In the genomic region with DNA sequence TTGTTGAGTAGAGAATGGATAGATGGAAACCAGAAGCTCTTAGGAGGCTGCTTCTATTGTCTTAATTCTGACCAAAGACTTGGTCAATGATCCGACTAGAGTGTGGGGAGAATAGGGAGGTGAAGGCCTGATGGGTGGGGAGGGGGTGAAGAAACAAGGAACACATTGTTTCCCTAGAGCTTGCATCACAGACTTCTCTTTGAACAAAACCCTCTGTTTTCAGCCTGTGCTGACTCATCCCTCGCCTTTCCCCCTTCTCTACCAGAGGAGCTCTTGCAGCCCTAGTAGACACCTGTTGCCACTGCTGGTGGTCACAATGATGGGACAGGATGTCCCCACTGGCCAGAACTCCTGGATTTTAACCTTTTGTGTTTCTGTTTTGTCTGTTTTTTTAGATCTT, we compare ENCODE assay signal across 18 cellular contexts. TPM values are rescaled to one million over a fixed set of nuclear protein-coding genes. Genes with fewer than 3 reads are reported as not detected.
DNase-seq lines count a peak whose midpoint lies in the region; ATAC-seq and TF ChIP-seq lines count a peak whose summit lies in the region.
"Had no signal": no experiment of that assay in that cellular context is flagged by ENCODE, and none has a peak within 500 bp of the region (broad histone marks: within the 10 kb centered on the region; RNA-seq: fewer than 3 reads in every experiment).

No MANE protein-coding gene starts in this region.

- DNase-seq in GM10266 (ENCODE audit: extremely low spot score), result peak; percentile 6
- DNase-seq in NCI-H460 (ENCODE audit: extremely low read depth, low read depth), result peak; percentile 26
- peak in 52 of 56 donors; percentile 3 to 81 (median 56) for DNase-seq in nucleus accumbens (lab: John Stamatoyannopoulos, UW)
- no peak for DNase-seq in DMS 273 (lab: John Stamatoyannopoulos, UW; ENCODE audit: unreplicated experiment)
- DNase-seq: activated CD4-positive, alpha-beta memory T cell treated with anti-CD3 and anti-CD28 coated beads, Interleukin-2, amount 10 ng/mL, durations not matched to agents 7 days and 5 days; central memory CD4-positive, alpha-beta T cell; GDM1; mucosa of descending colon; psoas muscle; stimulated activated CD4-positive, alpha-beta T cell treated with anti-CD3 and anti-CD28 coated beads, Interleukin-2, amount 100 ng/mL, for 48 hours; stimulated activated naive CD4-positive, alpha-beta T cell treated with Interleukin-2 at 50 U/mL for 16 hours; T-helper 9 cell had no signal

- no peaks in the 10 kb centered on the region for H3K36me3 Mint-ChIP-seq in stimulated activated memory B cell treated with anti-CD40 and anti-IgM and Interleukin-4, amounts not matched to agents 10 μg/mL and 1 μg/mL and 100 μg/mL, for 72 hours

- no peak for ATAC-seq in GM19023 (IDR thresholded peaks at IDR 0.05; ENCODE audit: unreplicated experiment)
- ATAC-seq in GM21717 (IDR thresholded peaks at IDR 0.05; ENCODE audit: unreplicated experiment), result no peak
- ATAC-seq in stimulated activated memory B cell treated with anti-CD40 and anti-IgM and Interleukin-4, amounts not matched to agents 10 μg/mL and 1 μg/mL and 100 μg/mL, for 72 hours, result no peak
- ATAC-seq: mucosa of descending colon, psoas muscle had no signal

- no peak overlapping the region for H3K4me3 Mint-ChIP-seq in stimulated activated memory B cell treated with anti-CD40 and anti-IgM and Interleukin-4, amounts not matched to agents 10 μg/mL and 1 μg/mL and 100 μg/mL, for 72 hours
- H3K4me3 Mint-ChIP-seq: activated CD4-positive, alpha-beta memory T cell treated with anti-CD3 and anti-CD28 coated beads, Interleukin-2, amount 10 ng/mL, durations not matched to agents 7 days and 5 days had no signal

- H3K9me3 Mint-ChIP-seq in stimulated activated memory B cell treated with anti-CD40 and anti-IgM and Interleukin-4, amounts not matched to agents 10 μg/mL and 1 μg/mL and 100 μg/mL, for 72 hours, result no peaks in the 10 kb centered on the region
- H3K9me3 Mint-ChIP-seq: activated CD4-positive, alpha-beta memory T cell treated with anti-CD3 and anti-CD28 coated beads, Interleukin-2, amount 10 ng/mL, durations not matched to agents 7 days and 5 days had no signal

- H3K4me1 Mint-ChIP-seq in stimulated activated memory B cell treated with anti-CD40 and anti-IgM and Interleukin-4, amounts not matched to agents 10 μg/mL and 1 μg/mL and 100 μg/mL, for 72 hours, result no peaks in the 10 kb centered on the region
- H3K4me1 Mint-ChIP-seq: activated CD4-positive, alpha-beta memory T cell treated with anti-CD3 and anti-CD28 coated beads, Interleukin-2, amount 10 ng/mL, durations not matched to agents 7 days and 5 days had no signal

- peak overlapping the region; percentile 87 for H3K27ac ChIP-seq in cingulate gyrus (ENCODE audit: low read depth, low read length)
- H3K27ac ChIP-seq: BLaER1, epithelial cell of prostate, psoas muscle had no signal

- no peak overlapping the region for H3K27ac Mint-ChIP-seq in stimulated activated memory B cell treated with anti-CD40 and anti-IgM and Interleukin-4, amounts not matched to agents 10 μg/mL and 1 μg/mL and 100 μg/mL, for 72 hours
- H3K27ac Mint-ChIP-seq: activated CD4-positive, alpha-beta memory T cell treated with anti-CD3 and anti-CD28 coated beads, Interleukin-2, amount 10 ng/mL, durations not matched to agents 7 days and 5 days had no signal

- peaks cover 38% of the 10 kb centered on the region for H3K27me3 Mint-ChIP-seq in stimulated activated memory B cell treated with anti-CD40 and anti-IgM and Interleukin-4, amounts not matched to agents 10 μg/mL and 1 μg/mL and 100 μg/mL, for 72 hours

- TF ChIP-seq CTCF in GM10266 (IDR thresholded peaks at IDR 0.05; ENCODE audit: control insufficient read depth, insufficient read depth, low read depth, missing control alignments), result no peak

RNA-seq across cellular contexts. Expression of a gene that starts 46.8 kb away (rescaled TPM):
- not detected in 2 replicates for total RNA-seq in NCI-H460 (2014; rRNA removed; shearing (Covaris generic))
- not detected in 2 replicates for polyA plus RNA-seq in NCI-H460 (2014; cell fraction: nucleus; rRNA removed)
- total RNA-seq: activated CD4-positive, alpha-beta memory T cell treated with anti-CD3 and anti-CD28 coated beads, Interleukin-2, amount 10 ng/mL, durations not matched to agents 7 days and 5 days; mucosa of descending colon; psoas muscle had no signal
- polyA plus RNA-seq: psoas muscle had no signal
